Comparison of ENCODE assay signal across 8 cellular contexts in genomic region chr5:149581931-149582768, GRCh38. TPM values are rescaled to one million over a fixed set of nuclear protein-coding genes. Genes with fewer than 3 reads are reported as not detected.
A peak's percentile ranks its signal among the peaks of the same experiment; 100 is the strongest.
DNase-seq lines count a peak whose midpoint lies in the region; ATAC-seq and TF ChIP-seq lines count a peak whose summit lies in the region.

No MANE protein-coding gene starts in this region.

- peaks cover 12% of the 10 kb centered on the region for H3K4me1 ChIP-seq in CD8-positive, alpha-beta T cell (ENCODE audit: insufficient read depth, low read length)
- H3K4me1 ChIP-seq in uterus, result peaks cover 4 to 15% of the 10 kb centered on the region in 2 donors

- DNase-seq in CD8-positive, alpha-beta T cell, result no peak
- DNase-seq in NCI-H2196 (lab: John Stamatoyannopoulos, UW; ENCODE audit: unreplicated experiment) (peak; percentile 60), midbrain (lab: John Stamatoyannopoulos, UW) (peak; percentile 36), uterus (peak; percentile 32 to 42), UCSD-AML1 (lab: John Stamatoyannopoulos, UW; ENCODE audit: unreplicated experiment) (no peak)
- DNase-seq in effector memory CD8-positive, alpha-beta T cell, result no peak
- no peak for DNase-seq in effector CD4-positive, alpha-beta T cell

- H3K4me3 ChIP-seq in CD8-positive, alpha-beta T cell (ENCODE audit: low read depth, low read length), result no peak overlapping the region
- peak overlapping the region; percentile 22 to 70 for H3K4me3 ChIP-seq in uterus

- H3K27me3 ChIP-seq in CD8-positive, alpha-beta T cell (ENCODE audit: insufficient read depth, low read length), result no peaks in the 10 kb centered on the region
- H3K27me3 ChIP-seq in uterus, result no peaks in the 10 kb centered on the region

- H3K36me3 Mint-ChIP-seq in CD8-positive, alpha-beta T cell, result no peaks in the 10 kb centered on the region
- no peaks in the 10 kb centered on the region for H3K36me3 Mint-ChIP-seq in effector memory CD8-positive, alpha-beta T cell (ENCODE audit: insufficient read depth)

- H3K27ac Mint-ChIP-seq in CD8-positive, alpha-beta T cell, result no peak overlapping the region
- no peak overlapping the region for H3K27ac Mint-ChIP-seq in effector memory CD8-positive, alpha-beta T cell

- CTCF ChIA-PET in CD8-positive, alpha-beta T cell (lab: Charles Lee), result interaction anchor here (3.0 kb wide), 1 partner anchor 19 kb away, joined by 10 read pairs; no protein-coding TSS in a partner anchor

- intact Hi-C loops in CD8-positive, alpha-beta T cell (cut with DNase I, micrococcal nuclease), result no loop called here
- intact Hi-C loops in uterus (cut with DNase I; ENCODE audit: low total_unique reads), result no loop called here

- peaks cover 9% of the 10 kb centered on the region for H3K27me3 Mint-ChIP-seq in CD8-positive, alpha-beta T cell (ENCODE audit: low read depth)
- H3K27me3 Mint-ChIP-seq in effector memory CD8-positive, alpha-beta T cell, result peaks cover 7 to 35% of the 10 kb centered on the region in 2 donors

- H3K4me1 Mint-ChIP-seq in CD8-positive, alpha-beta T cell (ENCODE audit: low read depth), result peaks cover 11% of the 10 kb centered on the region
- peaks cover 0 to 4% of the 10 kb centered on the region in 2 donors for H3K4me1 Mint-ChIP-seq in effector memory CD8-positive, alpha-beta T cell (ENCODE audit: low read depth in 2 of 2)

- no peak for ATAC-seq in CD8-positive, alpha-beta T cell
- ATAC-seq in effector memory CD8-positive, alpha-beta T cell (replicated peaks), result no peak
- no peak for ATAC-seq in HG03097 (IDR thresholded peaks at IDR 0.05; ENCODE audit: low FRiP score, unreplicated experiment)

- TF ChIP-seq CTCF in CD8-positive, alpha-beta T cell (IDR thresholded peaks at IDR 0.05), result no peak
- TF ChIP-seq CTCF in uterus (IDR thresholded peaks at IDR 0.05), result no peak

- H3K36me3 ChIP-seq in CD8-positive, alpha-beta T cell (ENCODE audit: insufficient read depth, low read length), result no peaks in the 10 kb centered on the region
- H3K36me3 ChIP-seq in uterus, result no peaks in the 10 kb centered on the region

- no peaks in the 10 kb centered on the region for H3K9me3 ChIP-seq in CD8-positive, alpha-beta T cell (ENCODE audit: low read length)
- H3K9me3 ChIP-seq in uterus, result no peaks in the 10 kb centered on the region

- no peaks in the 10 kb centered on the region for H3K9me3 Mint-ChIP-seq in CD8-positive, alpha-beta T cell
- H3K9me3 Mint-ChIP-seq in effector memory CD8-positive, alpha-beta T cell, result no peaks in the 10 kb centered on the region

- POLR2A ChIA-PET in CD8-positive, alpha-beta T cell (lab: Charles Lee), result interaction anchor here (0.6 to 1.0 kb wide), 4 partner anchors 31 to 216 kb away, joined by 3 read pairs; partner anchors contain the start of gene CSNK1A1

- H3K4me3 Mint-ChIP-seq in CD8-positive, alpha-beta T cell, result peak overlapping the region; percentile 81
- peak overlapping the region; percentile 41 to 76 for H3K4me3 Mint-ChIP-seq in effector memory CD8-positive, alpha-beta T cell

- TF ChIP-seq POLR2A in uterus (IDR thresholded peaks at IDR 0.05), result no peak

- no peak overlapping the region for H3K27ac ChIP-seq in CD8-positive, alpha-beta T cell (ENCODE audit: low read depth, low read length)
- H3K27ac ChIP-seq in uterus, result peak overlapping the region; percentile 85 to 88

RNA-seq across cellular contexts. Expression of gene ARHGEF37, which starts 0.9 kb away (rescaled TPM):
- total RNA-seq in CD8-positive, alpha-beta T cell, result not detected
- 10 to 100 TPM in 1 of 4 donors, 1 to 10 TPM in 3; 4.6 to 10.4 (median 7.9) TPM for total RNA-seq in uterus

RNA-seq across cellular contexts. Expression of gene CSNK1A1, which starts 30.9 kb away (rescaled TPM):
- total RNA-seq in CD8-positive, alpha-beta T cell, result 100 to 1,000 TPM; 213 to 221 TPM
- total RNA-seq in uterus, result 100 to 1,000 TPM; 101 to 326 (median 205) TPM

Comparison
In these comparisons a context has a peak if more than half of its experiments do, and no peak if none do; other contexts are left out.
1. DNase-seq: peak in NCI-H2196 (single experiment), midbrain (single experiment) and uterus (2 of 2); none in CD8-positive, alpha-beta T cell (0 of 7), effector memory CD8-positive, alpha-beta T cell (0 of 3), UCSD-AML1 (single experiment) and effector CD4-positive, alpha-beta T cell (single experiment).
2. RNA of gene ARHGEF37, which starts 0.9 kb away (total RNA-seq): 4.6 to 10.4 TPM in uterus; not detected in CD8-positive, alpha-beta T cell; every median in the first group is over 4 times any median in the second.